ENCODE assay signal across 13 cellular contexts in genomic region chr9:89502038-89502601, GRCh38. TPM values are rescaled to one million over a fixed set of nuclear protein-coding genes. Genes with fewer than 3 reads are reported as not detected.
DNase-seq lines count a peak whose midpoint lies in the region; TF ChIP-seq lines count a peak whose summit lies in the region.
"Had no signal": no experiment of that assay in that cellular context is flagged by ENCODE, and none has a peak within 500 bp of the region (broad histone marks: within the 10 kb centered on the region; RNA-seq: fewer than 3 reads in every experiment).

No MANE protein-coding gene starts in this region.

- POLR2A ChIA-PET in activated CD4-positive, alpha-beta memory T cell treated with anti-CD3 and anti-CD28 coated beads for 36 hours (lab: Charles Lee): interaction anchor here (1.3 to 2.6 kb wide), 3 partner anchors 12 to 47 kb away, joined by 3 to 8 read pairs (median 4); no protein-coding TSS in a partner anchor

- intact Hi-C loops in activated CD4-positive, alpha-beta memory T cell treated with anti-CD3 and anti-CD28 coated beads for 36 hours (cut with micrococcal nuclease): loop anchor here (1.0 kb wide), 1 partner anchor 20 kb away; no protein-coding TSS in a partner anchor
- intact Hi-C loops in mammary epithelial cell (cut with micrococcal nuclease): no loop called here

- WGBS in mammary epithelial cell (ENCODE audit: low coverage, missing lambda C conversion rate): 81% methylated on average over 6 of the region's 6 CpGs
- WGBS in trophoblast cell (ENCODE audit: extremely low coverage, insufficient coverage, insufficient read length): no CpG with 5 or more reads among the region's 6 CpGs

- no peak overlapping the region for H4K12ac ChIP-seq in trophoblast cell (ENCODE audit: low read depth, low read length)

- H3K18ac ChIP-seq in trophoblast cell (ENCODE audit: low read length): no peak overlapping the region

- H3K4me1 Mint-ChIP-seq in activated CD4-positive, alpha-beta memory T cell treated with anti-CD3 and anti-CD28 coated beads for 36 hours (ENCODE audit: low read depth): peaks cover 55% of the 10 kb centered on the region
- peaks cover 68 to 74% of the 10 kb centered on the region in 2 donors for H3K4me1 Mint-ChIP-seq in immature natural killer cell

- H4K91ac ChIP-seq in trophoblast cell (ENCODE audit: low read depth, low read length): no peak overlapping the region

- H3K79me1 ChIP-seq in trophoblast cell (ENCODE audit: low read length): peaks cover 6% of the 10 kb centered on the region

- no peaks in the 10 kb centered on the region for H3K27me3 ChIP-seq in BLaER1 treated with 17β-estradiol and CSF1 and Interleukin-3, amounts not matched to agents 10 nM and 100 nM
- H3K27me3 ChIP-seq in mammary epithelial cell (ENCODE audit: insufficient read depth, low read length): peaks cover under 1% of the 10 kb centered on the region
- no peaks in the 10 kb centered on the region for H3K27me3 ChIP-seq in trophoblast cell (ENCODE audit: insufficient read depth, low read length)
- H3K27me3 ChIP-seq: colonic mucosa had no signal

- peak overlapping the region; percentile 79 for H3K27ac Mint-ChIP-seq in activated CD4-positive, alpha-beta memory T cell treated with anti-CD3 and anti-CD28 coated beads for 36 hours
- peak overlapping the region; percentile 93 to 98 (median 96) for H3K27ac Mint-ChIP-seq in immature natural killer cell
- H3K27ac Mint-ChIP-seq: mesothelial cell of epicardium had no signal

- H2AFZ ChIP-seq in mammary epithelial cell (ENCODE audit: low read depth, low read length) (no peak overlapping the region), trophoblast cell (ENCODE audit: insufficient read depth, low read length, poor library complexity) (no peak overlapping the region)

- no peak overlapping the region for H2BK120ac ChIP-seq in trophoblast cell (ENCODE audit: insufficient read depth, low read length, poor library complexity)

- H3K27ac ChIP-seq in BLaER1 treated with 17β-estradiol and CSF1 and Interleukin-3, amounts not matched to agents 10 nM and 100 nM: no peak overlapping the region
- no peak overlapping the region for H3K27ac ChIP-seq in mammary epithelial cell (ENCODE audit: insufficient read depth, low read depth, low read length)
- no peak overlapping the region for H3K27ac ChIP-seq in trophoblast cell (ENCODE audit: low read depth, low read length)
- H3K27ac ChIP-seq: colonic mucosa had no signal

- no peak overlapping the region for H3K4ac ChIP-seq in trophoblast cell (ENCODE audit: low read depth, low read length)

- H3K4me3 ChIP-seq in BLaER1 treated with 17β-estradiol and CSF1 and Interleukin-3, amounts not matched to agents 10 nM and 100 nM: no peak overlapping the region
- peak overlapping the region; percentile 17 for H3K4me3 ChIP-seq in Jurkat, Clone E6-1 (ENCODE audit: low read length)
- no peak overlapping the region for H3K4me3 ChIP-seq in mammary epithelial cell (replicated peaks in 1 of 3; ENCODE audit: insufficient read depth in 1 of 3, low read depth in 2 of 3, low read length in 3 of 3)
- no peak overlapping the region for H3K4me3 ChIP-seq in trophoblast cell (ENCODE audit: low read depth, low read length)
- H3K4me3 ChIP-seq: colonic mucosa had no signal

- TF ChIP-seq CTCF in mammary epithelial cell (conservative IDR thresholded peaks at IDR 0.05 in 1 of 2, IDR thresholded peaks at IDR 0.05 in 1 of 2; ENCODE audit: extremely low read depth in 1 of 2, insufficient read depth in 1 of 2, low read depth in 1 of 2, low read length in 2 of 2): no peak

- H3K9me3 ChIP-seq in BLaER1 treated with 17β-estradiol and CSF1 and Interleukin-3, amounts not matched to agents 10 nM and 100 nM (replicated peaks in 1 of 11): no peaks in the 10 kb centered on the region
- no peaks in the 10 kb centered on the region for H3K9me3 ChIP-seq in mammary epithelial cell (replicated peaks; ENCODE audit: insufficient read depth, low read length)
- no peaks in the 10 kb centered on the region for H3K9me3 ChIP-seq in trophoblast cell (ENCODE audit: insufficient read depth, low read depth, low read length)
- H3K9me3 ChIP-seq: colonic mucosa had no signal

- DNase-seq in Jurkat, Clone E6-1 (ENCODE audit: low read depth, low spot score): peak; percentile 92
- DNase-seq in activated CD4-positive, alpha-beta memory T cell treated with anti-CD3 and anti-CD28 coated beads for 36 hours: peak; percentile 64
- DNase-seq in immature natural killer cell: peak; percentile 92 to 95 (median 95)
- DNase-seq in SIG-M5 (lab: John Stamatoyannopoulos, UW): no peak
- DNase-seq in HPDE6-E6E7 (ENCODE audit: extremely low spot score): no peak
- no peak for DNase-seq in mammary epithelial cell
- DNase-seq in trophoblast cell: no peak
- DNase-seq: colonic mucosa; NCI-H2171; stimulated activated CD4-positive, alpha-beta T cell treated with anti-CD3 and anti-CD28 coated beads, Interleukin-15, amount 100 ng/mL, for 24 hours; T1000 had no signal

- no peak overlapping the region for H4K8ac ChIP-seq in trophoblast cell (ENCODE audit: low read depth, low read length)

- H3K4me1 ChIP-seq in BLaER1 treated with 17β-estradiol and CSF1 and Interleukin-3, amounts not matched to agents 10 nM and 100 nM: peaks cover 24 to 57% (median 52%) of the 10 kb centered on the region in 10 experiments
- H3K4me1 ChIP-seq in mammary epithelial cell (ENCODE audit: insufficient read depth, low read length) (peaks cover 5% of the 10 kb centered on the region), trophoblast cell (ENCODE audit: control insufficient read depth in 1 of 2, insufficient read depth in 2 of 2, low read length in 2 of 2) (peaks cover 18 to 32% of the 10 kb centered on the region in 2 experiments)
- H3K4me1 ChIP-seq: colonic mucosa had no signal

- in situ Hi-C loops in mammary epithelial cell (cut with MboI; ENCODE audit: low sequenced_read_pairs in 2 of 2): no loop called here

- no peaks in the 10 kb centered on the region for H3K9me3 Mint-ChIP-seq in activated CD4-positive, alpha-beta memory T cell treated with anti-CD3 and anti-CD28 coated beads for 36 hours
- H3K9me3 Mint-ChIP-seq in immature natural killer cell: no peaks in the 10 kb centered on the region
- H3K9me3 Mint-ChIP-seq: mesothelial cell of epicardium had no signal

- no peak overlapping the region for H3K9ac ChIP-seq in BLaER1 treated with 17β-estradiol and CSF1 and Interleukin-3, amounts not matched to agents 10 nM and 100 nM
- H3K9ac ChIP-seq in mammary epithelial cell (ENCODE audit: insufficient read depth, low read length) (no peak overlapping the region), trophoblast cell (ENCODE audit: low read length) (no peak overlapping the region)

- H2BK5ac ChIP-seq in trophoblast cell (ENCODE audit: low read depth, low read length, poor library complexity): no peak overlapping the region

- H3K36me3 ChIP-seq in BLaER1 treated with 17β-estradiol and CSF1 and Interleukin-3, amounts not matched to agents 10 nM and 100 nM: no peaks in the 10 kb centered on the region
- H3K36me3 ChIP-seq in mammary epithelial cell (ENCODE audit: insufficient read depth, low read length): no peaks in the 10 kb centered on the region
- no peaks in the 10 kb centered on the region for H3K36me3 ChIP-seq in trophoblast cell (ENCODE audit: control insufficient read depth in 1 of 2, insufficient read depth in 2 of 2, low read length in 2 of 2)
- H3K36me3 ChIP-seq: colonic mucosa had no signal

- peak overlapping the region in 9 of 11 experiments; percentile 16 to 99 (median 87); a peak in 18 of 22 replicates for H3K4me2 ChIP-seq in BLaER1 treated with 17β-estradiol and CSF1 and Interleukin-3, amounts not matched to agents 10 nM and 100 nM
- H3K4me2 ChIP-seq in mammary epithelial cell (ENCODE audit: insufficient read depth, low read depth, low read length) (no peak overlapping the region), trophoblast cell (ENCODE audit: low read length) (no peak overlapping the region)

- no TSS peak for BruUV-seq in mammary epithelial cell (replicated peaks; lab: Mats Ljungman, UMichigan)

- peak overlapping the region; percentile 17 for H3K4me3 Mint-ChIP-seq in activated CD4-positive, alpha-beta memory T cell treated with anti-CD3 and anti-CD28 coated beads for 36 hours
- peak overlapping the region; percentile 49 to 90 (median 77) for H3K4me3 Mint-ChIP-seq in immature natural killer cell
- H3K4me3 Mint-ChIP-seq: mesothelial cell of epicardium had no signal

- H2BK12ac ChIP-seq in trophoblast cell (ENCODE audit: low read length): no peak overlapping the region

- peaks cover 0 to 2% (median 0%) of the 10 kb centered on the region in 11 experiments; a peak in 1 of 22 replicates for H4K20me1 ChIP-seq in BLaER1 treated with 17β-estradiol and CSF1 and Interleukin-3, amounts not matched to agents 10 nM and 100 nM
- no peaks in the 10 kb centered on the region for H4K20me1 ChIP-seq in mammary epithelial cell (ENCODE audit: insufficient read depth, low read length)

- H3K14ac ChIP-seq in trophoblast cell (ENCODE audit: low read length): no peak overlapping the region

- no peaks in the 10 kb centered on the region for H3K27me3 Mint-ChIP-seq in activated CD4-positive, alpha-beta memory T cell treated with anti-CD3 and anti-CD28 coated beads for 36 hours
- peaks cover 13 to 24% (median 23%) of the 10 kb centered on the region in 3 donors for H3K27me3 Mint-ChIP-seq in immature natural killer cell (ENCODE audit: low read depth in 3 of 3)

- no peaks in the 10 kb centered on the region for H3K36me3 Mint-ChIP-seq in activated CD4-positive, alpha-beta memory T cell treated with anti-CD3 and anti-CD28 coated beads for 36 hours
- no peaks in the 10 kb centered on the region for H3K36me3 Mint-ChIP-seq in immature natural killer cell
- H3K36me3 Mint-ChIP-seq: mesothelial cell of epicardium had no signal

- H2AK5ac ChIP-seq in trophoblast cell (ENCODE audit: low read length): no peak overlapping the region

- CTCF ChIA-PET in activated CD4-positive, alpha-beta memory T cell treated with anti-CD3 and anti-CD28 coated beads for 36 hours (lab: Charles Lee): interaction anchor here (0.6 to 3.9 kb wide), 4 partner anchors 47 to 603 kb away, joined by 3 to 19 read pairs (median 4); no protein-coding TSS in a partner anchor
- CTCF ChIA-PET in mammary epithelial cell (lab: Charles Lee; ENCODE audit: low non-redundant PET): no interaction called here

- dilution Hi-C loops in mammary epithelial cell (cut with HindIII; ENCODE audit: low sequenced_read_pairs): no loop called here

- H3K79me2 ChIP-seq in mammary epithelial cell (ENCODE audit: insufficient read depth, low read length) (no peaks in the 10 kb centered on the region), trophoblast cell (ENCODE audit: control insufficient read depth, insufficient read depth, low read length, poor library complexity) (no peaks in the 10 kb centered on the region)

- H3K23ac ChIP-seq in trophoblast cell (ENCODE audit: low read length): no peak overlapping the region

RNA-seq across cellular contexts. Expression of gene SEMA4D, which starts 4.2 kb away (rescaled TPM):
- polyA plus RNA-seq in Jurkat, Clone E6-1 (2012; ENCODE audit: insufficient read depth, insufficient read length): 50.1 TPM
- total RNA-seq in activated CD4-positive, alpha-beta memory T cell treated with anti-CD3 and anti-CD28 coated beads for 36 hours: 100 to 1,000 TPM; 159 to 161 TPM
- polyA plus RNA-seq in immature natural killer cell: 10 to 100 TPM; 45.8 to 80.6 (median 47.0) TPM
- 1 to 10 TPM; 1.7 to 2.3 TPM for total RNA-seq in mammary epithelial cell
- 0.71 TPM for polyA plus RNA-seq in mammary epithelial cell
- polyA minus RNA-seq in mammary epithelial cell: 2.5 TPM
- polyA plus RNA-seq in trophoblast cell (2013): 6.3 and 6.5 TPM in 2 replicates

Comparison
In these comparisons a context has a peak if more than half of its experiments do, and no peak if none do; other contexts are left out.
1. H3K4me2 ChIP-seq: peak in BLaER1 treated with 17β-estradiol and CSF1 and Interleukin-3, amounts not matched to agents 10 nM and 100 nM (9 of 11); none in mammary epithelial cell (single experiment) and trophoblast cell (single experiment).
2. DNase-seq: peak in Jurkat, Clone E6-1 (single experiment), activated CD4-positive, alpha-beta memory T cell treated with anti-CD3 and anti-CD28 coated beads for 36 hours (single experiment) and immature natural killer cell (3 of 3); none in SIG-M5 (single experiment), HPDE6-E6E7 (single experiment), mammary epithelial cell (single experiment) and trophoblast cell (0 of 2).
3. RNA of gene SEMA4D, which starts 4.2 kb away (total RNA-seq): 159 to 161 TPM in activated CD4-positive, alpha-beta memory T cell treated with anti-CD3 and anti-CD28 coated beads for 36 hours; 1.7 to 2.3 TPM in mammary epithelial cell; every median in the first group is over 10 times any median in the second.